12 cellular contexts compared by ENCODE assay signal in genomic region chr17:43025766-43026537, GRCh38. TPM values are rescaled to one million over a fixed set of nuclear protein-coding genes. Genes with fewer than 3 reads are reported as not detected.
DNase-seq lines count a peak whose midpoint lies in the region; ATAC-seq and TF ChIP-seq lines count a peak whose summit lies in the region.
"Had no signal": no experiment of that assay in that cellular context is flagged by ENCODE, and none has a peak within 500 bp of the region (broad histone marks: within the 10 kb centered on the region; RNA-seq: fewer than 3 reads in every experiment).

No MANE protein-coding gene starts in this region.

- peaks cover 17% of the 10 kb centered on the region for H3K4me1 ChIP-seq in Caco-2
- H3K4me1 ChIP-seq in HUES64 (ENCODE audit: insufficient read depth, low read length): peaks cover 19% of the 10 kb centered on the region
- no peaks in the 10 kb centered on the region for H3K4me1 ChIP-seq in endodermal cell (ENCODE audit: control insufficient read depth, insufficient read depth, low read length)
- peaks cover 4% of the 10 kb centered on the region for H3K4me1 ChIP-seq in osteoblast (ENCODE audit: insufficient read depth, low read length)
- peaks cover 0 to 33% of the 10 kb centered on the region in 2 donors for H3K4me1 ChIP-seq in left lung

- H3K4me1 Mint-ChIP-seq in Caco-2 (ENCODE audit: low read depth, unreplicated experiment) (no peaks in the 10 kb centered on the region), endodermal cell (peaks cover 20% of the 10 kb centered on the region)

- intact Hi-C loops in Caco-2 (cut with micrococcal nuclease; ENCODE audit: unreplicated experiment) (no loop called here), left lung (cut with DNase I) (loop anchor here in 1 of 2 donors (10.0 kb wide), 1 partner anchor 289 kb away; no protein-coding TSS in a partner anchor)

- H3K9me3 ChIP-seq in Caco-2: no peaks in the 10 kb centered on the region
- no peaks in the 10 kb centered on the region for H3K9me3 ChIP-seq in HUES64 (ENCODE audit: insufficient read depth, low read depth, low read length)
- no peaks in the 10 kb centered on the region for H3K9me3 ChIP-seq in endodermal cell (ENCODE audit: control insufficient read depth, low read length)
- no peaks in the 10 kb centered on the region for H3K9me3 ChIP-seq in osteoblast (ENCODE audit: low read depth, low read length)
- H3K9me3 ChIP-seq in left lung: no peaks in the 10 kb centered on the region
- H3K9me3 ChIP-seq: MG63 had no signal

- POLR2A ChIA-PET in Caco-2 (lab: Charles Lee): no interaction called here

- TF ChIP-seq CTCF in Caco-2 (IDR thresholded peaks at IDR 0.05; ENCODE audit: insufficient read depth in 1 of 2, low read depth in 1 of 2, low read length in 1 of 2, severe bottlenecking in 1 of 2, unreplicated experiment in 1 of 2) (no peak), endodermal cell (conservative IDR thresholded peaks at IDR 0.05) (no peak), osteoblast (IDR thresholded peaks at IDR 0.05; ENCODE audit: extremely low read depth, low read depth, low read length) (no peak), left lung (IDR thresholded peaks at IDR 0.05) (no peak)

- H3K4me2 ChIP-seq in osteoblast (ENCODE audit: insufficient read depth, low read length): no peak overlapping the region

- H3K4me3 ChIP-seq in Caco-2 (ENCODE audit: low read depth, low read length): no peak overlapping the region
- peak overlapping the region; percentile 77 for H3K4me3 ChIP-seq in HUES64 (ENCODE audit: low read length)
- peak overlapping the region; percentile 84 for H3K4me3 ChIP-seq in endodermal cell (ENCODE audit: low read length)
- no peak overlapping the region for H3K4me3 ChIP-seq in osteoblast (ENCODE audit: insufficient read depth, low read length)
- H3K4me3 ChIP-seq in left lung: no peak overlapping the region
- H3K4me3 ChIP-seq: MG63 had no signal

- H3K27ac ChIP-seq in HUES64 (ENCODE audit: low read depth, low read length) (no peak overlapping the region), endodermal cell (ENCODE audit: low read depth, low read length) (no peak overlapping the region), osteoblast (ENCODE audit: low read depth, low read length) (no peak overlapping the region), left lung (no peak overlapping the region)

- no peaks in the 10 kb centered on the region for H3K36me3 ChIP-seq in Caco-2 (ENCODE audit: control insufficient read depth, insufficient read depth, low read length)
- peaks cover 13% of the 10 kb centered on the region; the same call in 1 of the 2 replicates for H3K36me3 ChIP-seq in HUES64 (ENCODE audit: insufficient read depth, low read length)
- H3K36me3 ChIP-seq in endodermal cell (ENCODE audit: control insufficient read depth, insufficient read depth, low read length): no peaks in the 10 kb centered on the region
- H3K36me3 ChIP-seq in osteoblast (ENCODE audit: insufficient read depth, low read length): no peaks in the 10 kb centered on the region
- H3K36me3 ChIP-seq in left lung: no peaks in the 10 kb centered on the region
- H3K36me3 ChIP-seq: MG63 had no signal

- no peaks in the 10 kb centered on the region for H4K20me1 ChIP-seq in osteoblast (ENCODE audit: insufficient read depth, low read length)

- ATAC-seq in left lung: no peak

- no TSS peak for BruUV-seq in Caco-2 (replicated peaks; lab: Mats Ljungman, UMichigan)

- no peaks in the 10 kb centered on the region for H3K27me3 Mint-ChIP-seq in Caco-2 (ENCODE audit: insufficient read depth, unreplicated experiment)
- no peaks in the 10 kb centered on the region for H3K27me3 Mint-ChIP-seq in endodermal cell (ENCODE audit: insufficient read depth)

- H3K9me3 Mint-ChIP-seq in Caco-2 (ENCODE audit: unreplicated experiment) (no peaks in the 10 kb centered on the region), endodermal cell (no peaks in the 10 kb centered on the region)
- H3K9me3 Mint-ChIP-seq: activated T-cell treated with anti-CD3 and anti-CD28 coated beads, Interleukin-2, amount 50 U/mL, for 24 hours had no signal

- H3K36me3 Mint-ChIP-seq in Caco-2 (ENCODE audit: insufficient read depth, unreplicated experiment) (peaks cover 14% of the 10 kb centered on the region), endodermal cell (ENCODE audit: low read depth) (peaks cover 21% of the 10 kb centered on the region)

- H3K27me3 ChIP-seq in Caco-2 (replicated peaks; ENCODE audit: control insufficient read depth, insufficient read depth, low read length) (no peaks in the 10 kb centered on the region), HUES64 (ENCODE audit: insufficient read depth, low read length) (no peaks in the 10 kb centered on the region), endodermal cell (ENCODE audit: control insufficient read depth, insufficient read depth, low read length, poor library complexity, severe bottlenecking) (no peaks in the 10 kb centered on the region), osteoblast (ENCODE audit: insufficient read depth, low read length) (no peaks in the 10 kb centered on the region), left lung (no peaks in the 10 kb centered on the region)
- H3K27me3 ChIP-seq: MG63 had no signal

- 0 out of 2 replicates have a peak overlapping the region, but pooled peaks have one; percentile 12 for H3K9ac ChIP-seq in HUES64 (ENCODE audit: low read depth, low read length)
- no peak overlapping the region for H3K9ac ChIP-seq in endodermal cell (ENCODE audit: extremely low read depth, low read length, poor library complexity, severe bottlenecking)

- H3K79me2 ChIP-seq in osteoblast (ENCODE audit: insufficient read depth, low read length): peaks cover 15% of the 10 kb centered on the region

- CTCF ChIA-PET in Caco-2 (lab: Charles Lee): interaction anchor here (1.6 kb wide), 1 partner anchor 28 kb away, joined by 4 read pairs; the partner anchor contains the start of gene RPL27

- H2AFZ ChIP-seq in osteoblast (ENCODE audit: low read length): no peak overlapping the region

- 66% methylated on average over 15 of the region's 16 CpGs for WGBS in HUES64
- 76 to 96% methylated on average over 6 to 14 of the region's 16 CpGs for WGBS in endodermal cell (ENCODE audit: insufficient coverage in 1 of 2, insufficient read length in 1 of 2), 2 experiments

- H3K4me3 Mint-ChIP-seq in Caco-2 (ENCODE audit: unreplicated experiment) (peak overlapping the region; percentile 69), endodermal cell (peak overlapping the region; percentile 70)

- no peak for DNase-seq in Caco-2
- no peak for DNase-seq in endodermal cell
- peak; percentile 90 for DNase-seq in osteoblast (ENCODE audit: insufficient read length, low spot score, missing footprints)
- no peak for DNase-seq in central memory CD4-positive, alpha-beta T cell
- no peak for DNase-seq in SIG-M5 treated with dmso at 0.1 percent for 504 hours (lab: John Stamatoyannopoulos, UW; ENCODE audit: unreplicated experiment)
- no peak for DNase-seq in left lung
- DNase-seq: activated T-cell treated with anti-CD3 and anti-CD28 coated beads, Interleukin-2, amount 50 U/mL, for 24 hours; cortex of kidney; EL; MG63; T-helper 9 cell had no signal

- H3K27ac Mint-ChIP-seq in Caco-2 (ENCODE audit: unreplicated experiment) (no peak overlapping the region), endodermal cell (no peak overlapping the region)

RNA-seq across cellular contexts. Expression of gene RND2, which starts 0.9 kb away (rescaled TPM):
- total RNA-seq in Caco-2 (2022): 1.2 and 1.7 TPM in 2 replicates
- 28.0 TPM for polyA plus RNA-seq in HUES64 (2013, experiment 1 of 2)
- polyA plus RNA-seq in HUES64 (2013, experiment 2 of 2): 30.6 TPM
- total RNA-seq in endodermal cell: 10 to 100 TPM; 36.1 to 55.5 TPM
- 85.1 TPM for polyA plus RNA-seq in endodermal cell (2013, experiment 1 of 2)
- 79.7 TPM for polyA plus RNA-seq in endodermal cell (2013, experiment 2 of 2)
- 0.29 and 0.36 TPM in 2 replicates for total RNA-seq in osteoblast
- 1 to 10 TPM in 1 of 2 donors, under 1 TPM in 1; 0.73 to 1.2 TPM for total RNA-seq in left lung

RNA-seq across cellular contexts. Expression of gene VAT1, which starts 3.8 kb away (rescaled TPM):
- total RNA-seq in Caco-2 (2022): 227 and 236 TPM in 2 replicates
- polyA plus RNA-seq in HUES64 (2013, experiment 1 of 2): 114 TPM
- polyA plus RNA-seq in HUES64 (2013, experiment 2 of 2): 125 TPM
- 100 to 1,000 TPM; 306 to 402 TPM for total RNA-seq in endodermal cell
- 281 TPM for polyA plus RNA-seq in endodermal cell (2013, experiment 1 of 2)
- polyA plus RNA-seq in endodermal cell (2013, experiment 2 of 2): 251 TPM
- total RNA-seq in osteoblast: 441 and 449 TPM in 2 replicates
- total RNA-seq in left lung: 100 to 1,000 TPM; 228 to 257 TPM

RNA-seq across cellular contexts. Expression of gene IFI35, which starts 19.4 kb away (rescaled TPM):
- total RNA-seq in Caco-2 (2022) (9.4 and 10.2 TPM in 2 replicates), endodermal cell (1 to 10 TPM; 3.0 to 5.1 TPM), osteoblast (28.6 and 45.2 TPM in 2 replicates), left lung (10 to 100 TPM; 39.0 to 41.5 TPM)
- 1.8 TPM for polyA plus RNA-seq in HUES64 (2013, experiment 1 of 2)
- 1.9 TPM for polyA plus RNA-seq in HUES64 (2013, experiment 2 of 2)
- 1.8 TPM for polyA plus RNA-seq in endodermal cell (2013, experiment 1 of 2)
- polyA plus RNA-seq in endodermal cell (2013, experiment 2 of 2): 1.2 TPM

RNA-seq across cellular contexts. Expression of gene RPL27, which starts 27.7 kb away (rescaled TPM):
- 1,565 and 1,613 TPM in 2 replicates for total RNA-seq in Caco-2 (2022)
- 2,026 TPM for polyA plus RNA-seq in HUES64 (2013, experiment 1 of 2)
- polyA plus RNA-seq in HUES64 (2013, experiment 2 of 2): 1,998 TPM
- total RNA-seq in endodermal cell: 1,000 to 10,000 TPM; 1,077 to 1,196 TPM
- 1,840 TPM for polyA plus RNA-seq in endodermal cell (2013, experiment 1 of 2)
- 1,865 TPM for polyA plus RNA-seq in endodermal cell (2013, experiment 2 of 2)
- 878 and 1,256 TPM in 2 replicates for total RNA-seq in osteoblast
- 100 to 1,000 TPM; 842 to 909 TPM for total RNA-seq in left lung

RNA-seq across cellular contexts. Expression of gene RUNDC1, which starts 45.6 kb away (rescaled TPM):
- total RNA-seq in Caco-2 (2022) (17.6 and 18.2 TPM in 2 replicates), endodermal cell (10 to 100 TPM; 17.7 to 18.5 TPM), osteoblast (8.8 and 10.1 TPM in 2 replicates), left lung (10 to 100 TPM; 14.9 to 16.9 TPM)
- polyA plus RNA-seq in HUES64 (2013, experiment 1 of 2): 9.1 TPM
- 8.1 TPM for polyA plus RNA-seq in HUES64 (2013, experiment 2 of 2)
- 13.4 TPM for polyA plus RNA-seq in endodermal cell (2013, experiment 1 of 2)
- 11.3 TPM for polyA plus RNA-seq in endodermal cell (2013, experiment 2 of 2)

Comparison
In these comparisons a context has a peak if more than half of its experiments do, and no peak if none do; other contexts are left out.
1. H3K4me3 ChIP-seq: peak in HUES64 (single experiment) and endodermal cell (single experiment); none in Caco-2 (single experiment), osteoblast (single experiment) and left lung (0 of 2).
2. RNA of gene RND2, which starts 0.9 kb away (total RNA-seq): 36.1 to 55.5 TPM in endodermal cell; 0.73 to 1.2 TPM in left lung, 1.2 to 1.7 TPM in Caco-2 and 0.29 to 0.36 TPM in osteoblast; every median in the first group is over 10 times any median in the second.